17 cellular contexts compared by ENCODE assay signal in genomic region chr12:94297325-94297724, GRCh38.
DNase-seq lines count a peak whose midpoint lies in the region; ATAC-seq and TF ChIP-seq lines count a peak whose summit lies in the region.
"Had no signal": no experiment of that assay in that cellular context is flagged by ENCODE, and none has a peak within 500 bp of the region (broad histone marks: within the 10 kb centered on the region; RNA-seq: fewer than 3 reads in every experiment).

No MANE protein-coding gene starts in this region.

- BruUV-seq in OCI-LY7 (replicated peaks; lab: Mats Ljungman, UMichigan), result no TSS peak

- peak overlapping the region; percentile 85 for H3K27ac Mint-ChIP-seq in memory B cell
- peak overlapping the region; percentile 93 for H3K27ac Mint-ChIP-seq in stimulated activated naive B cell treated with anti-CD40 and anti-IgM and Interleukin-4, amounts not matched to agents 10 μg/mL and 1 μg/mL and 100 μg/mL, for 72 hours
- no peak overlapping the region for H3K27ac Mint-ChIP-seq in CD4-positive, alpha-beta T cell

- H3K9me2 ChIP-seq in OCI-LY7 (ENCODE audit: insufficient read depth, low read length), result no peaks in the 10 kb centered on the region

- H3K4me1 Mint-ChIP-seq in memory B cell, result peaks cover 42% of the 10 kb centered on the region
- peaks cover 47 to 61% of the 10 kb centered on the region in 2 donors for H3K4me1 Mint-ChIP-seq in stimulated activated naive B cell treated with anti-CD40 and anti-IgM and Interleukin-4, amounts not matched to agents 10 μg/mL and 1 μg/mL and 100 μg/mL, for 72 hours
- no peaks in the 10 kb centered on the region for H3K4me1 Mint-ChIP-seq in CD4-positive, alpha-beta T cell (ENCODE audit: low read depth)

- peak overlapping the region; percentile 55 for H3K4me3 Mint-ChIP-seq in memory B cell
- H3K4me3 Mint-ChIP-seq in stimulated activated naive B cell treated with anti-CD40 and anti-IgM and Interleukin-4, amounts not matched to agents 10 μg/mL and 1 μg/mL and 100 μg/mL, for 72 hours, result peak overlapping the region; percentile 25 to 40
- no peak overlapping the region for H3K4me3 Mint-ChIP-seq in CD4-positive, alpha-beta T cell

- POLR2A ChIA-PET in OCI-LY7 (lab: Charles Lee), result no interaction called here
- POLR2A ChIA-PET in CD4-positive, alpha-beta T cell (lab: Charles Lee), result no interaction called here

- no peaks in the 10 kb centered on the region for H4K20me1 ChIP-seq in OCI-LY7 (ENCODE audit: insufficient read depth, low read length)

- ATAC-seq in memory B cell (ENCODE audit: low read depth), result peak; percentile 95
- peak; percentile 91 to 92 for ATAC-seq in stimulated activated naive B cell treated with anti-CD40 and anti-IgM and Interleukin-4, amounts not matched to agents 10 μg/mL and 1 μg/mL and 100 μg/mL, for 72 hours (replicated peaks)
- no peak for ATAC-seq in CD4-positive, alpha-beta T cell (ENCODE audit: poor library complexity)
- ATAC-seq: A549 had no signal

- H2AFZ ChIP-seq in OCI-LY7 (ENCODE audit: low read length), result no peak overlapping the region

- intact Hi-C loops in OCI-LY7 (cut with micrococcal nuclease; ENCODE audit: unreplicated experiment), result no loop called here
- intact Hi-C loops in CD4-positive, alpha-beta T cell (cut with DNase I, micrococcal nuclease), result no loop called here

- peak; percentile 6 for DNase-seq in OCI-LY7 (ENCODE audit: low spot score)
- DNase-seq in memory B cell (ENCODE audit: low spot score in 2 of 2), result peak in 1 of 2 donors; percentile 10
- DNase-seq in stimulated activated naive B cell treated with anti-CD40 and anti-IgM and Interleukin-4, amounts not matched to agents 10 μg/mL and 1 μg/mL and 100 μg/mL, for 72 hours, result no peak
- DNase-seq in cerebellar cortex (ENCODE audit: low spot score), result no peak
- DNase-seq in CD4-positive, alpha-beta T cell, result no peak
- no peak for DNase-seq in NCI-H2171 treated with DMSO at 0.1 percent for 48 hours (lab: John Stamatoyannopoulos, UW)
- no peak for DNase-seq in iPS-NIHi11 (ENCODE audit: low spot score)
- DNase-seq: GDM1, Karpas-422, NCI-H1417, NCI-H1694 treated with DMSO at 0.1 percent for 48 hours, NCI-H2107, SHP77 treated with DMSO at 0.1 percent for 48 hours had no signal

- H3K9me3 Mint-ChIP-seq in memory B cell, result peaks cover 6% of the 10 kb centered on the region
- H3K9me3 Mint-ChIP-seq in stimulated activated naive B cell treated with anti-CD40 and anti-IgM and Interleukin-4, amounts not matched to agents 10 μg/mL and 1 μg/mL and 100 μg/mL, for 72 hours, result peaks cover 10 to 11% of the 10 kb centered on the region in 2 donors
- H3K9me3 Mint-ChIP-seq in CD4-positive, alpha-beta T cell, result no peaks in the 10 kb centered on the region

- H3K4me1 ChIP-seq in OCI-LY7 (ENCODE audit: insufficient read depth, low read length, poor library complexity, severe bottlenecking), result no peaks in the 10 kb centered on the region
- H3K4me1 ChIP-seq: A549 had no signal

- peaks cover 48% of the 10 kb centered on the region for H3K36me3 Mint-ChIP-seq in memory B cell
- H3K36me3 Mint-ChIP-seq in stimulated activated naive B cell treated with anti-CD40 and anti-IgM and Interleukin-4, amounts not matched to agents 10 μg/mL and 1 μg/mL and 100 μg/mL, for 72 hours, result peaks cover 61 to 76% of the 10 kb centered on the region in 2 donors
- peaks cover 81% of the 10 kb centered on the region for H3K36me3 Mint-ChIP-seq in CD4-positive, alpha-beta T cell (ENCODE audit: low read depth)

- H3K27ac ChIP-seq in C4-2B (peak overlapping the region; percentile 44; the same call in 1 of the 2 replicates), OCI-LY7 (ENCODE audit: low read depth, low read length, poor library complexity, severe bottlenecking) (no peak overlapping the region)
- H3K27ac ChIP-seq in CD4-positive, alpha-beta T cell (ENCODE audit: low read depth, low read length), result no peak overlapping the region
- H3K27ac ChIP-seq: A549, RWPE1, SK-N-MC had no signal

- no peaks in the 10 kb centered on the region for H3K9me3 ChIP-seq in OCI-LY7 (ENCODE audit: low read length)
- H3K9me3 ChIP-seq in CD4-positive, alpha-beta T cell (ENCODE audit: control insufficient read depth, low read length), result no peaks in the 10 kb centered on the region
- H3K9me3 ChIP-seq: A549 had no signal

- peaks cover 17% of the 10 kb centered on the region for H3K36me3 ChIP-seq in OCI-LY7 (ENCODE audit: insufficient read depth, low read length)

- no peak overlapping the region for H3K4me3 ChIP-seq in OCI-LY7 (ENCODE audit: low read depth, low read length, poor library complexity, severe bottlenecking)
- H3K4me3 ChIP-seq: A549, SK-N-MC had no signal

- H3K4me2 ChIP-seq in OCI-LY7 (ENCODE audit: low read length), result no peak overlapping the region
- H3K4me2 ChIP-seq: A549 had no signal

- CTCF ChIA-PET in OCI-LY7 (lab: Charles Lee; ENCODE audit: unreplicated experiment), result no interaction called here
- CTCF ChIA-PET in CD4-positive, alpha-beta T cell (lab: Charles Lee), result no interaction called here

- no peaks in the 10 kb centered on the region for H3K27me3 ChIP-seq in CD4-positive, alpha-beta T cell (ENCODE audit: control insufficient read depth, insufficient read depth, low read length)

- TF ChIP-seq CTCF in C4-2B (conservative IDR thresholded peaks at IDR 0.05) (no peak), OCI-LY7 (conservative IDR thresholded peaks at IDR 0.05; ENCODE audit: low read length) (no peak)
- no peak for TF ChIP-seq CTCF in CD4-positive, alpha-beta T cell (IDR thresholded peaks at IDR 0.05)

- H3K27me3 Mint-ChIP-seq in memory B cell, result no peaks in the 10 kb centered on the region
- no peaks in the 10 kb centered on the region for H3K27me3 Mint-ChIP-seq in stimulated activated naive B cell treated with anti-CD40 and anti-IgM and Interleukin-4, amounts not matched to agents 10 μg/mL and 1 μg/mL and 100 μg/mL, for 72 hours
- no peaks in the 10 kb centered on the region for H3K27me3 Mint-ChIP-seq in CD4-positive, alpha-beta T cell

- no peaks in the 10 kb centered on the region for H3K79me2 ChIP-seq in OCI-LY7 (ENCODE audit: insufficient read depth, low read depth, low read length)
